In genomic region chr3:146780251-146780650, GRCh38 we compare ENCODE assay signal across 22 cellular contexts.
A peak's percentile ranks its signal among the peaks of the same experiment; 100 is the strongest.
DNase-seq lines count a peak whose midpoint lies in the region; ATAC-seq, FAIRE-seq and TF ChIP-seq lines count a peak whose summit lies in the region.
"Had no signal": no experiment of that assay in that cellular context is flagged by ENCODE, and none has a peak within 500 bp of the region (broad histone marks: within the 10 kb centered on the region; RNA-seq: fewer than 3 reads in every experiment).

No MANE protein-coding gene starts in this region.

- peaks cover 65% of the 10 kb centered on the region for H3K27me3 Mint-ChIP-seq in MCF 10A (ENCODE audit: insufficient read depth, unreplicated experiment)
- H3K27me3 Mint-ChIP-seq in stimulated activated memory B cell treated with anti-CD40 and anti-IgM and Interleukin-4, amounts not matched to agents 10 μg/mL and 1 μg/mL and 100 μg/mL, for 72 hours, result no peaks in the 10 kb centered on the region
- no peaks in the 10 kb centered on the region for H3K27me3 Mint-ChIP-seq in CD4-positive, alpha-beta T cell
- H3K27me3 Mint-ChIP-seq: CD8-positive, alpha-beta memory T cell had no signal

- no peak overlapping the region for H3K4me2 ChIP-seq in mammary epithelial cell (ENCODE audit: insufficient read depth, low read depth, low read length)
- H3K4me2 ChIP-seq in skeletal muscle satellite cell (ENCODE audit: low read length), result peak overlapping the region; percentile 23
- no peak overlapping the region for H3K4me2 ChIP-seq in HepG2 (ENCODE audit: low read depth, low read length)
- H3K4me2 ChIP-seq: BLaER1 had no signal

- no peak overlapping the region for H3K27ac Mint-ChIP-seq in MCF 10A (ENCODE audit: low read depth, unreplicated experiment)
- H3K27ac Mint-ChIP-seq in stimulated activated memory B cell treated with anti-CD40 and anti-IgM and Interleukin-4, amounts not matched to agents 10 μg/mL and 1 μg/mL and 100 μg/mL, for 72 hours, result no peak overlapping the region
- no peak overlapping the region for H3K27ac Mint-ChIP-seq in CD4-positive, alpha-beta T cell
- H3K27ac Mint-ChIP-seq: CD8-positive, alpha-beta memory T cell had no signal

- no peaks in the 10 kb centered on the region for H3K79me2 ChIP-seq in mammary epithelial cell (ENCODE audit: insufficient read depth, low read length)
- H3K79me2 ChIP-seq in HepG2 (ENCODE audit: insufficient read depth, low read length), result no peaks in the 10 kb centered on the region

- CTCF ChIA-PET in mammary epithelial cell (lab: Charles Lee; ENCODE audit: low non-redundant PET) (no interaction called here), MCF 10A (lab: Yijun Ruan, JAX) (no interaction called here), HepG2 (lab: Yijun Ruan, JAX; ENCODE audit: low intra/inter-chr PET ratio, low total read pairs) (no interaction called here)
- CTCF ChIA-PET in CD4-positive, alpha-beta T cell (lab: Charles Lee), result no interaction called here

- H3K27ac ChIP-seq in mammary epithelial cell (ENCODE audit: insufficient read depth, low read depth, low read length), result no peak overlapping the region
- H3K27ac ChIP-seq in HepG2 (ENCODE audit: extremely low read length, insufficient read depth, low read length), result no peak overlapping the region
- H3K27ac ChIP-seq in CD4-positive, alpha-beta T cell (ENCODE audit: low read depth, low read length), result no peak overlapping the region
- H3K27ac ChIP-seq: 22Rv1, BLaER1, HL-60 had no signal

- intact Hi-C loops in mammary epithelial cell (cut with micrococcal nuclease) (no loop called here), MCF 10A (cut with micrococcal nuclease) (no loop called here), HepG2 (cut with micrococcal nuclease; ENCODE audit: unreplicated experiment) (no loop called here)
- intact Hi-C loops in CD4-positive, alpha-beta T cell (cut with DNase I, micrococcal nuclease), result no loop called here

- no peak for TF ChIP-seq EP300 in HepG2 (IDR thresholded peaks at IDR 0.05; ENCODE audit: low read depth in 2 of 2, low read length in 2 of 2)
- no peak for TF ChIP-seq EP300 in HepG2 (CRISPR knock-in tag; IDR thresholded peaks at IDR 0.05; ENCODE audit: borderline replicate concordance)

- H3K9me3 ChIP-seq in mammary epithelial cell (replicated peaks; ENCODE audit: insufficient read depth, low read length) (no peaks in the 10 kb centered on the region), adipocyte (ENCODE audit: control insufficient read depth, low read length) (no peaks in the 10 kb centered on the region), skeletal muscle satellite cell (replicated peaks; ENCODE audit: low read length) (no peaks in the 10 kb centered on the region), HepG2 (ENCODE audit: low read length) (no peaks in the 10 kb centered on the region)
- no peaks in the 10 kb centered on the region for H3K9me3 ChIP-seq in CD4-positive, alpha-beta T cell (ENCODE audit: control insufficient read depth, low read length)
- H3K9me3 ChIP-seq: BLaER1 had no signal

- no peaks in the 10 kb centered on the region for H4K20me1 ChIP-seq in mammary epithelial cell (ENCODE audit: insufficient read depth, low read length)
- no peaks in the 10 kb centered on the region for H4K20me1 ChIP-seq in HepG2 (ENCODE audit: insufficient read depth, low read length)
- H4K20me1 ChIP-seq: BLaER1 had no signal

- BruUV-seq in mammary epithelial cell (replicated peaks; lab: Mats Ljungman, UMichigan) (no TSS peak), MCF 10A (replicated peaks; lab: Mats Ljungman, UMichigan) (no TSS peak), HepG2 (replicated peaks; lab: Mats Ljungman, UMichigan) (no TSS peak)

- H3K9ac ChIP-seq in mammary epithelial cell (ENCODE audit: insufficient read depth, low read length), result no peak overlapping the region
- H3K9ac ChIP-seq in adipocyte (ENCODE audit: low read length), result no peak overlapping the region
- H3K9ac ChIP-seq in skeletal muscle satellite cell (ENCODE audit: low read depth, low read length), result no peak overlapping the region
- no peak overlapping the region for H3K9ac ChIP-seq in HepG2 (ENCODE audit: insufficient read depth, low read depth, low read length)
- H3K9ac ChIP-seq: BLaER1 had no signal

- dilution Hi-C loops in mammary epithelial cell (cut with HindIII; ENCODE audit: low sequenced_read_pairs), result no loop called here

- H3K9me3 Mint-ChIP-seq in MCF 10A (ENCODE audit: unreplicated experiment), result no peaks in the 10 kb centered on the region
- no peaks in the 10 kb centered on the region for H3K9me3 Mint-ChIP-seq in stimulated activated memory B cell treated with anti-CD40 and anti-IgM and Interleukin-4, amounts not matched to agents 10 μg/mL and 1 μg/mL and 100 μg/mL, for 72 hours
- H3K9me3 Mint-ChIP-seq in CD4-positive, alpha-beta T cell, result peaks cover 8% of the 10 kb centered on the region

- TF ChIP-seq CTCF in mammary epithelial cell (conservative IDR thresholded peaks at IDR 0.05 in 1 of 2, IDR thresholded peaks at IDR 0.05 in 1 of 2; ENCODE audit: extremely low read depth in 1 of 2, insufficient read depth in 1 of 2, low read depth in 1 of 2, low read length in 2 of 2) (no peak), MCF 10A (IDR thresholded peaks at IDR 0.05; ENCODE audit: unreplicated experiment) (no peak), HepG2 (CRISPR knock-in tag; IDR thresholded peaks at IDR 0.05) (no peak)
- TF ChIP-seq CTCF in CD4-positive, alpha-beta T cell (IDR thresholded peaks at IDR 0.05), result no peak

- TF ChIP-seq RAD21 in HepG2 (CRISPR knock-in tag; IDR thresholded peaks at IDR 0.05), result no peak

- no peaks in the 10 kb centered on the region for H3K4me1 ChIP-seq in mammary epithelial cell (ENCODE audit: insufficient read depth, low read length)
- H3K4me1 ChIP-seq in adipocyte (ENCODE audit: control insufficient read depth, insufficient read depth, low read length), result peaks cover 30% of the 10 kb centered on the region
- H3K4me1 ChIP-seq in skeletal muscle satellite cell (ENCODE audit: control insufficient read depth, insufficient read depth, low read length), result peaks cover 32% of the 10 kb centered on the region
- H3K4me1 ChIP-seq in HepG2 (ENCODE audit: insufficient read depth, low read length), result no peaks in the 10 kb centered on the region
- H3K4me1 ChIP-seq: BLaER1 had no signal

- peaks cover 4% of the 10 kb centered on the region for H3K36me3 Mint-ChIP-seq in MCF 10A (ENCODE audit: insufficient read depth, unreplicated experiment)
- H3K36me3 Mint-ChIP-seq in stimulated activated memory B cell treated with anti-CD40 and anti-IgM and Interleukin-4, amounts not matched to agents 10 μg/mL and 1 μg/mL and 100 μg/mL, for 72 hours, result no peaks in the 10 kb centered on the region
- no peaks in the 10 kb centered on the region for H3K36me3 Mint-ChIP-seq in CD4-positive, alpha-beta T cell (ENCODE audit: low read depth)
- H3K36me3 Mint-ChIP-seq: CD8-positive, alpha-beta memory T cell had no signal

- H3K4me3 ChIP-seq in mammary epithelial cell (replicated peaks in 1 of 3; ENCODE audit: insufficient read depth in 1 of 3, low read depth in 2 of 3, low read length in 3 of 3) (no peak overlapping the region), adipocyte (ENCODE audit: low read length) (no peak overlapping the region), skeletal muscle satellite cell (ENCODE audit: low read length) (no peak overlapping the region), HepG2 (replicated peaks in 1 of 3; ENCODE audit: insufficient read depth in 1 of 3, low read depth in 2 of 3, low read length in 3 of 3) (no peak overlapping the region)
- H3K4me3 ChIP-seq: BLaER1 had no signal

- in situ Hi-C loops in mammary epithelial cell (cut with MboI; ENCODE audit: low sequenced_read_pairs in 2 of 2), result no loop called here
- in situ Hi-C loops in HepG2 (cut with HindIII; ENCODE audit: extremely low pct_ligation_motif_present, low pct_unique_long_range_greater_than_20kb), result no loop called here

- H2AFZ ChIP-seq in mammary epithelial cell (ENCODE audit: low read depth, low read length) (no peak overlapping the region), HepG2 (ENCODE audit: low read length) (no peak overlapping the region)

- POLR2A ChIA-PET in MCF 10A (lab: Yijun Ruan, JAX) (no interaction called here), HepG2 (lab: Yijun Ruan, JAX) (no interaction called here)
- POLR2A ChIA-PET in CD4-positive, alpha-beta T cell (lab: Charles Lee), result no interaction called here

- no peak for FAIRE-seq in HepG2 (lab: Jason Lieb, UNC)
- FAIRE-seq: D721Med, GM12892, HTR-8/SVneo had no signal

- DNase-seq in mammary epithelial cell, result peak; percentile 4
- no peak for DNase-seq in MCF 10A (ENCODE audit: unreplicated experiment)
- peak; percentile 54 for DNase-seq in adipocyte (ENCODE audit: low read depth)
- peak; percentile 18 for DNase-seq in fibroblast of peridontal ligament (ENCODE audit: extremely low read depth)
- no peak for DNase-seq in HepG2 (ENCODE audit: low spot score)
- no peak for DNase-seq in CD4-positive, alpha-beta T cell
- DNase-seq: CD8-positive, alpha-beta memory T cell; DMS79 treated with DMSO at 0.1 percent for 48 hours; H7; NCI-H1436 treated with DMSO at 0.1 percent for 48 hours; NCI-H2029 treated with DMSO at 0.1 percent for 48 hours; NCI-H510A; NCI-H774 had no signal

- no peak for TF ChIP-seq POLR2A in HepG2 (IDR thresholded peaks at IDR 0.05; ENCODE audit: insufficient read depth in 1 of 2, low read depth in 2 of 2, low read length in 2 of 2)

- H3K4me3 Mint-ChIP-seq in MCF 10A (ENCODE audit: unreplicated experiment), result no peak overlapping the region
- no peak overlapping the region for H3K4me3 Mint-ChIP-seq in stimulated activated memory B cell treated with anti-CD40 and anti-IgM and Interleukin-4, amounts not matched to agents 10 μg/mL and 1 μg/mL and 100 μg/mL, for 72 hours
- H3K4me3 Mint-ChIP-seq in CD4-positive, alpha-beta T cell, result no peak overlapping the region
- H3K4me3 Mint-ChIP-seq: CD8-positive, alpha-beta memory T cell had no signal

- H3K27me3 ChIP-seq in mammary epithelial cell (ENCODE audit: insufficient read depth, low read length), result no peaks in the 10 kb centered on the region
- H3K27me3 ChIP-seq in adipocyte (replicated peaks; ENCODE audit: control insufficient read depth, insufficient read depth, low read length), result no peaks in the 10 kb centered on the region
- H3K27me3 ChIP-seq in skeletal muscle satellite cell (ENCODE audit: control insufficient read depth, insufficient read depth, low read length), result no peaks in the 10 kb centered on the region
- no peaks in the 10 kb centered on the region for H3K27me3 ChIP-seq in HepG2 (ENCODE audit: control insufficient read depth in 1 of 2, insufficient read depth in 2 of 2, low read length in 2 of 2)
- no peaks in the 10 kb centered on the region for H3K27me3 ChIP-seq in CD4-positive, alpha-beta T cell (ENCODE audit: control insufficient read depth, insufficient read depth, low read length)
- H3K27me3 ChIP-seq: BLaER1 had no signal

- no peak for ATAC-seq in HepG2
- ATAC-seq in stimulated activated memory B cell treated with anti-CD40 and anti-IgM and Interleukin-4, amounts not matched to agents 10 μg/mL and 1 μg/mL and 100 μg/mL, for 72 hours, result no peak
- ATAC-seq in CD4-positive, alpha-beta T cell (ENCODE audit: poor library complexity), result no peak
- ATAC-seq: Right ventricle myocardium inferior had no signal

- no peaks in the 10 kb centered on the region for H3K36me3 ChIP-seq in mammary epithelial cell (ENCODE audit: insufficient read depth, low read length)
- no peaks in the 10 kb centered on the region for H3K36me3 ChIP-seq in adipocyte (ENCODE audit: control insufficient read depth, insufficient read depth, low read length, severe bottlenecking)
- H3K36me3 ChIP-seq in skeletal muscle satellite cell (ENCODE audit: insufficient read depth, low read length), result no peaks in the 10 kb centered on the region
- no peaks in the 10 kb centered on the region for H3K36me3 ChIP-seq in HepG2 (replicated peaks in 1 of 2; ENCODE audit: control insufficient read depth in 1 of 2, insufficient read depth in 2 of 2, low read length in 2 of 2)
- H3K36me3 ChIP-seq: BLaER1 had no signal

- no peaks in the 10 kb centered on the region for H3K4me1 Mint-ChIP-seq in MCF 10A (ENCODE audit: insufficient read depth, unreplicated experiment)
- no peaks in the 10 kb centered on the region for H3K4me1 Mint-ChIP-seq in stimulated activated memory B cell treated with anti-CD40 and anti-IgM and Interleukin-4, amounts not matched to agents 10 μg/mL and 1 μg/mL and 100 μg/mL, for 72 hours
- H3K4me1 Mint-ChIP-seq in CD4-positive, alpha-beta T cell (ENCODE audit: low read depth), result no peaks in the 10 kb centered on the region
- H3K4me1 Mint-ChIP-seq: CD8-positive, alpha-beta memory T cell had no signal

- 92% methylated on average over 2 of the region's 2 CpGs for WGBS in mammary epithelial cell (ENCODE audit: low coverage, missing lambda C conversion rate)
- 24% methylated on average over 2 of the region's 2 CpGs for WGBS in HepG2 (ENCODE audit: low lambda C conversion rate)

Comparison
In these comparisons a context has a peak if more than half of its experiments do, and no peak if none do; other contexts are left out.
1. DNase-seq: peak in mammary epithelial cell (single experiment), adipocyte (single experiment) and fibroblast of peridontal ligament (single experiment); none in MCF 10A (single experiment), HepG2 (single experiment) and CD4-positive, alpha-beta T cell (0 of 10).